16 cellular contexts compared by ENCODE assay signal in genomic region chr19:2547721-2548120, GRCh38.
A peak's percentile ranks its signal among the peaks of the same experiment; 100 is the strongest.
DNase-seq lines count a peak whose midpoint lies in the region; ATAC-seq and TF ChIP-seq lines count a peak whose summit lies in the region.
"Had no signal": no experiment of that assay in that cellular context is flagged by ENCODE, and none has a peak within 500 bp of the region (broad histone marks: within the 10 kb centered on the region; RNA-seq: fewer than 3 reads in every experiment).

No MANE protein-coding gene starts in this region.

- H3K27me3 ChIP-seq in right atrium auricular region (no peaks in the 10 kb centered on the region), MM.1S (replicated peaks; ENCODE audit: insufficient read depth, low read length) (no peaks in the 10 kb centered on the region)
- H3K27me3 ChIP-seq: body of pancreas had no signal

- H3K4me2 ChIP-seq in MM.1S (ENCODE audit: low read depth, low read length), result no peak overlapping the region

- H3K9me3 ChIP-seq in right atrium auricular region, result no peaks in the 10 kb centered on the region
- no peaks in the 10 kb centered on the region for H3K9me3 ChIP-seq in MM.1S (replicated peaks; ENCODE audit: insufficient read depth, low read length)
- H3K9me3 ChIP-seq: body of pancreas, HAP-1 had no signal

- no peaks in the 10 kb centered on the region for H4K20me1 ChIP-seq in MM.1S (ENCODE audit: insufficient read depth, low read length)

- peak overlapping the region; percentile 53 to 62 for H3K27ac Mint-ChIP-seq in natural killer cell treated with Interleukin-12 subunit alpha and Interleukin-12 subunit beta and Interleukin-15 and Interleukin-18, amount 100 ng/mL, for 72 hours
- H3K27ac Mint-ChIP-seq in natural killer cell, result peak overlapping the region in 1 of 2 donors; percentile 82
- H3K27ac Mint-ChIP-seq: activated CD4-positive, alpha-beta T cell treated with anti-CD3 and anti-CD28 coated beads, Interleukin-2, amount 10 ng/mL, durations not matched to agents 24 days and 14 days; activated naive CD4-positive, alpha-beta T cell treated with anti-CD3 and anti-CD28 coated beads for 36 hours had no signal

- no peaks in the 10 kb centered on the region for H3K79me2 ChIP-seq in MM.1S (ENCODE audit: low read length)

- peaks cover 0 to 80% of the 10 kb centered on the region in 2 donors for H3K4me1 ChIP-seq in right atrium auricular region
- H3K4me1 ChIP-seq in MM.1S (ENCODE audit: low read length), result 0 out of 2 replicates have a peak, but pooled peaks cover 5% of the 10 kb centered on the region

- H3K9me3 Mint-ChIP-seq in natural killer cell treated with Interleukin-12 subunit alpha and Interleukin-12 subunit beta and Interleukin-15 and Interleukin-18, amount 100 ng/mL, for 72 hours, result no peaks in the 10 kb centered on the region
- H3K9me3 Mint-ChIP-seq in natural killer cell, result no peaks in the 10 kb centered on the region
- H3K9me3 Mint-ChIP-seq: activated CD4-positive, alpha-beta T cell treated with anti-CD3 and anti-CD28 coated beads, Interleukin-2, amount 10 ng/mL, durations not matched to agents 24 days and 14 days; activated naive CD4-positive, alpha-beta T cell treated with anti-CD3 and anti-CD28 coated beads for 36 hours; type B pancreatic cell had no signal

- DNase-seq in natural killer cell treated with Interleukin-12 subunit alpha and Interleukin-12 subunit beta and Interleukin-15 and Interleukin-18, amount 100 ng/mL, for 72 hours (ENCODE audit: low spot score), result no peak
- DNase-seq in natural killer cell, result no peak
- no peak for DNase-seq in right atrium auricular region (ENCODE audit: low spot score)
- peak; percentile 57 for DNase-seq in sciatic nerve (ENCODE audit: low spot score)
- no peak for DNase-seq in stimulated activated naive CD4-positive, alpha-beta T cell treated with Interleukin-2 at 50 U/mL for 16 hours (lab: John Stamatoyannopoulos, UW)
- no peak for DNase-seq in MM.1S
- no peak for DNase-seq in KG1 (lab: John Stamatoyannopoulos, UW)
- DNase-seq in left colon, result no peak
- DNase-seq: activated CD4-positive, alpha-beta T cell treated with anti-CD3 and anti-CD28 coated beads, Interleukin-2, amount 10 ng/mL, durations not matched to agents 24 days and 14 days; activated naive CD4-positive, alpha-beta T cell treated with anti-CD3 and anti-CD28 coated beads for 36 hours; body of pancreas; DMS79 treated with DMSO at 0.1 percent for 48 hours; PC-3; stimulated activated CD4-positive, alpha-beta T cell treated with anti-CD3 and anti-CD28 coated beads, Interleukin-4, amount 100 ng/mL, for 1 hour had no signal

- ATAC-seq in natural killer cell treated with Interleukin-12 subunit alpha and Interleukin-12 subunit beta and Interleukin-15 and Interleukin-18, amount 100 ng/mL, for 72 hours, result no peak
- ATAC-seq in natural killer cell, result no peak
- ATAC-seq in sciatic nerve, result no peak
- ATAC-seq in left colon, result no peak
- ATAC-seq: body of pancreas, PC-3 had no signal

- peaks cover 6% of the 10 kb centered on the region for H3F3A ChIP-seq in MM.1S (ENCODE audit: insufficient read depth, low read length)

- H3K27ac ChIP-seq in right atrium auricular region (peak overlapping the region; percentile 91 to 96), MM.1S (ENCODE audit: low read length) (no peak overlapping the region)

- no peaks in the 10 kb centered on the region for H3K36me3 ChIP-seq in right atrium auricular region
- no peaks in the 10 kb centered on the region for H3K36me3 ChIP-seq in MM.1S (replicated peaks; ENCODE audit: insufficient read depth, low read length)
- H3K36me3 ChIP-seq: HAP-1 had no signal

- no peaks in the 10 kb centered on the region for H3K27me3 Mint-ChIP-seq in natural killer cell treated with Interleukin-12 subunit alpha and Interleukin-12 subunit beta and Interleukin-15 and Interleukin-18, amount 100 ng/mL, for 72 hours
- H3K27me3 Mint-ChIP-seq in natural killer cell (ENCODE audit: low read depth in 2 of 2), result no peaks in the 10 kb centered on the region
- H3K27me3 Mint-ChIP-seq: activated CD4-positive, alpha-beta T cell treated with anti-CD3 and anti-CD28 coated beads, Interleukin-2, amount 10 ng/mL, durations not matched to agents 24 days and 14 days; type B pancreatic cell had no signal

- TF ChIP-seq CTCF in natural killer cell (IDR thresholded peaks at IDR 0.05) (no peak), right atrium auricular region (IDR thresholded peaks at IDR 0.05) (no peak), MM.1S (IDR thresholded peaks at IDR 0.05; ENCODE audit: low read length) (no peak)

- intact Hi-C loops in natural killer cell (cut with micrococcal nuclease), result no loop called here
- intact Hi-C loops in sciatic nerve (cut with DNase I), result loop anchor here (5.0 kb wide), 1 partner anchor 65 kb away; no protein-coding TSS in a partner anchor
- intact Hi-C loops in left colon (cut with DNase I, micrococcal nuclease), result no loop called here

- no peaks in the 10 kb centered on the region for H3K9me2 ChIP-seq in MM.1S (replicated peaks; ENCODE audit: insufficient read depth, low read length)

- H3K4me1 Mint-ChIP-seq in natural killer cell treated with Interleukin-12 subunit alpha and Interleukin-12 subunit beta and Interleukin-15 and Interleukin-18, amount 100 ng/mL, for 72 hours (ENCODE audit: low read depth in 2 of 2), result peaks cover 19 to 39% of the 10 kb centered on the region in 2 donors
- peaks cover 25 to 40% of the 10 kb centered on the region in 2 donors for H3K4me1 Mint-ChIP-seq in natural killer cell

- no peaks in the 10 kb centered on the region for H3K36me3 Mint-ChIP-seq in natural killer cell treated with Interleukin-12 subunit alpha and Interleukin-12 subunit beta and Interleukin-15 and Interleukin-18, amount 100 ng/mL, for 72 hours
- no peaks in the 10 kb centered on the region for H3K36me3 Mint-ChIP-seq in natural killer cell
- H3K36me3 Mint-ChIP-seq: type B pancreatic cell had no signal

- H2AFZ ChIP-seq in MM.1S (ENCODE audit: low read length), result no peak overlapping the region

- H3K9ac ChIP-seq in MM.1S (ENCODE audit: low read length), result no peak overlapping the region

- no peak overlapping the region for H3K4me3 Mint-ChIP-seq in natural killer cell treated with Interleukin-12 subunit alpha and Interleukin-12 subunit beta and Interleukin-15 and Interleukin-18, amount 100 ng/mL, for 72 hours
- H3K4me3 Mint-ChIP-seq in natural killer cell, result no peak overlapping the region
- H3K4me3 Mint-ChIP-seq: activated CD4-positive, alpha-beta T cell treated with anti-CD3 and anti-CD28 coated beads, Interleukin-2, amount 10 ng/mL, durations not matched to agents 24 days and 14 days; activated naive CD4-positive, alpha-beta T cell treated with anti-CD3 and anti-CD28 coated beads for 36 hours had no signal

- no peak overlapping the region for H3K4me3 ChIP-seq in right atrium auricular region
- H3K4me3 ChIP-seq in MM.1S (ENCODE audit: low read length), result no peak overlapping the region
- H3K4me3 ChIP-seq: body of pancreas, HAP-1 had no signal
